In genomic region chr20:31502884-31503673, GRCh38 we compare ENCODE assay signal across 8 cellular contexts. TPM values are rescaled to one million over a fixed set of nuclear protein-coding genes. Genes with fewer than 3 reads are reported as not detected.
A peak's percentile ranks its signal among the peaks of the same experiment; 100 is the strongest.
DNase-seq lines count a peak whose midpoint lies in the region; ATAC-seq and TF ChIP-seq lines count a peak whose summit lies in the region.
"Not testable (repeated sequence)": the region's sequence is repeated elsewhere in the genome, so short reads cannot be mapped to it uniquely, and the experiment has no call there.

No MANE protein-coding gene starts in this region.

- not testable (repeated sequence) for H3K4me1 Mint-ChIP-seq in neural crest cell; stimulated activated naive CD8-positive, alpha-beta T cell treated with anti-CD3 and anti-CD28 coated beads, Interleukin-15, amount 100 ng/mL, for 72 hours

- H3K27ac ChIP-seq in GM23248, result not testable (repeated sequence)

- H3K4me2 ChIP-seq in GM23248 (ENCODE audit: unreplicated experiment), result not testable (repeated sequence)

- H3K27me3 Mint-ChIP-seq in neural crest cell (ENCODE audit: low read depth), result peaks cover 39% of the 10 kb centered on the region
- H3K27me3 Mint-ChIP-seq in stimulated activated naive CD8-positive, alpha-beta T cell treated with anti-CD3 and anti-CD28 coated beads, Interleukin-15, amount 100 ng/mL, for 72 hours, result peaks cover 22% of the 10 kb centered on the region

- not testable (repeated sequence) for H3K36me3 Mint-ChIP-seq in neural crest cell (ENCODE audit: low read depth)

- H2AFZ ChIP-seq in GM23248, result peak overlapping the region; percentile 30; the same call in 1 of the 2 replicates

- not testable (repeated sequence) for H3K4me3 ChIP-seq in GM23248; fibroblast of pulmonary artery (replicated peaks; ENCODE audit: low read depth, low read length)

- peak; percentile 97 for ATAC-seq in stimulated activated naive CD8-positive, alpha-beta T cell treated with anti-CD3 and anti-CD28 coated beads, Interleukin-15, amount 100 ng/mL, for 72 hours

- H3K27ac Mint-ChIP-seq in neural crest cell (ENCODE audit: unreplicated experiment), result not testable (repeated sequence)
- peak overlapping the region in 1 of 2 donors; percentile 27 for H3K27ac Mint-ChIP-seq in stimulated activated naive CD8-positive, alpha-beta T cell treated with anti-CD3 and anti-CD28 coated beads, Interleukin-15, amount 100 ng/mL, for 72 hours

- not testable (repeated sequence) for H3K4me3 Mint-ChIP-seq in neural crest cell; stimulated activated naive CD8-positive, alpha-beta T cell treated with anti-CD3 and anti-CD28 coated beads, Interleukin-15, amount 100 ng/mL, for 72 hours

- H3K9me2 ChIP-seq in GM23248 (ENCODE audit: insufficient read depth), result not testable (repeated sequence)

- H3K9ac ChIP-seq in GM23248, result not testable (repeated sequence)

- not testable (repeated sequence) for H3F3A ChIP-seq in GM23248 (ENCODE audit: insufficient read depth)

- not testable (repeated sequence) for H3K9me3 ChIP-seq in GM23248 (ENCODE audit: low read depth)

- peak; percentile 94 for DNase-seq in ELF-1 (ENCODE audit: low read depth, low spot score)
- peak; percentile 89 for DNase-seq in GM23248
- peak; percentile 36 to 49 for DNase-seq in Kasumi-1 (lab: John Stamatoyannopoulos, UW)
- peak; percentile 84 for DNase-seq in RPMI8226
- peak; percentile 57 for DNase-seq in activated T-helper 1 cell treated with Interleukin-2 at 50 U/mL for 16 hours (ENCODE audit: low read depth)
- peak; percentile 80 for DNase-seq in fibroblast of pulmonary artery (ENCODE audit: low read depth)
- DNase-seq in neural crest cell (ENCODE audit: low read depth, low spot score), result peak; percentile 88
- DNase-seq in stimulated activated naive CD8-positive, alpha-beta T cell treated with anti-CD3 and anti-CD28 coated beads, Interleukin-15, amount 100 ng/mL, for 72 hours, result peak; percentile 72 to 78

- in situ Hi-C loops in GM23248 (cut with MboI), result not testable (repeated sequence)

- H3K4me1 ChIP-seq in GM23248 (ENCODE audit: insufficient read depth), result not testable (repeated sequence)

- TF ChIP-seq CTCF in fibroblast of pulmonary artery (IDR thresholded peaks at IDR 0.05; ENCODE audit: low read length, missing control alignments) (peak; percentile 80), neural crest cell (conservative IDR thresholded peaks at IDR 0.05) (peak; percentile 99)

- not testable (repeated sequence) for H4K20me1 ChIP-seq in GM23248 (ENCODE audit: insufficient read depth)

- H3K9me3 Mint-ChIP-seq in neural crest cell; stimulated activated naive CD8-positive, alpha-beta T cell treated with anti-CD3 and anti-CD28 coated beads, Interleukin-15, amount 100 ng/mL, for 72 hours: not testable (repeated sequence)

- not testable (repeated sequence) for H3K36me3 ChIP-seq in GM23248 (ENCODE audit: low read depth)

- H3K27me3 ChIP-seq in GM23248 (replicated peaks; ENCODE audit: insufficient read depth), result not testable (repeated sequence)

- 22 to 26% methylated on average over 20 of the region's 20 CpGs for WGBS in GM23248 (ENCODE audit: low coverage in 1 of 2, low lambda C conversion rate in 2 of 2, missing lambda C conversion rate in 2 of 2), 2 experiments

- not testable (repeated sequence) for H3K79me2 ChIP-seq in GM23248 (ENCODE audit: insufficient read depth)

RNA-seq across cellular contexts. Expression of gene HM13, which starts 11.2 kb away (rescaled TPM):
- 110 and 117 TPM in 2 replicates for total RNA-seq in GM23248 (2014; rRNA removed; shearing (Covaris generic))
- 424 and 434 TPM in 2 replicates for polyA plus RNA-seq in GM23248 (2016; fragmentation: Nextera tagmentation; extraction: Ambion mirVana)
- total RNA-seq in neural crest cell, result 179 and 185 TPM in 2 replicates

RNA-seq across cellular contexts. Expression of gene REM1, which starts 28.0 kb away (rescaled TPM):
- total RNA-seq in GM23248 (2014; rRNA removed; shearing (Covaris generic)), result not detected in 2 replicates
- polyA plus RNA-seq in GM23248 (2016; fragmentation: Nextera tagmentation; extraction: Ambion mirVana), result not detected in 2 replicates
- not detected in 2 replicates for total RNA-seq in neural crest cell

RNA-seq across cellular contexts. Expression of gene DEFB124, which starts 28.2 kb away (rescaled TPM):
- not detected in 2 replicates for total RNA-seq in GM23248 (2014; rRNA removed; shearing (Covaris generic))
- not detected in 2 replicates for polyA plus RNA-seq in GM23248 (2016; fragmentation: Nextera tagmentation; extraction: Ambion mirVana)
- total RNA-seq in neural crest cell, result not detected in 2 replicates

Comparison
In these comparisons a context has a peak if more than half of its experiments do, and no peak if none do; other contexts are left out.
1. DNase-seq: peak in every context shown above with its lines; median percentile 94 in ELF-1; 89 in GM23248; 88 in neural crest cell; 84 in RPMI8226; 80 in fibroblast of pulmonary artery; 75 in stimulated activated naive CD8-positive, alpha-beta T cell treated with anti-CD3 and anti-CD28 coated beads, Interleukin-15, amount 100 ng/mL, for 72 hours; 57 in activated T-helper 1 cell treated with Interleukin-2 at 50 U/mL for 16 hours; 42 in Kasumi-1.